In the genomic region with DNA sequence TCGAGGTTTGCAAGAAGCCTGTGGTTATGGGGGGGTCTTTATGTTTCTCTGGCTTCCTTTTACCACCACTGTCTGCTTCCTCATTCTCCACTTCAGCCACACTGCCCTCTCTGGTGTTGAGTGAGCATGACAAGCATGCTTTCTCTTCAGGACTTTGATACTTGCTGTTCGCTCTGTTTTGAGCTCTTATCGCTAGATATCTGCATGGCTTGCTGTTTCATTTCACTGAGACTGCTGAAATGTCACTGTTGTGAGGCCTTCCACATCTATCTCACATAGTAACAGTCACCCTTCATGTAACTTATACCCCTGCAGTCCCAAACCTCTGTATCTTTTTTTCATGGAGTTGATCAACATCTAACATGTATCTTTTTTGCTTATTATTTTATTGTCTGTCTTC, we compare ENCODE assay signal across 8 cellular contexts. TPM values are rescaled to one million over a fixed set of nuclear protein-coding genes. Genes with fewer than 3 reads are reported as not detected.
DNase-seq lines count a peak whose midpoint lies in the region; ATAC-seq and TF ChIP-seq lines count a peak whose summit lies in the region.

No MANE protein-coding gene starts in this region.

- POLR2A ChIA-PET in PC-9 (lab: Charles Lee; ENCODE audit: unreplicated experiment): interaction anchor here (0.6 kb wide), 1 partner anchor 1208 kb away, joined by 3 read pairs; no protein-coding TSS in a partner anchor

- H3K4me1 ChIP-seq in PC-9 (replicated peaks; ENCODE audit: insufficient read depth): no peaks in the 10 kb centered on the region

- no peaks in the 10 kb centered on the region for H3K27me3 ChIP-seq in PC-9 (ENCODE audit: insufficient read depth, low read depth)

- no peak overlapping the region for H2AFZ ChIP-seq in PC-9

- H3K4me3 ChIP-seq in PC-9 (no peak overlapping the region), astrocyte of the cerebellum (ENCODE audit: low read depth, low read length) (no peak overlapping the region)

- H3K36me3 ChIP-seq in PC-9 (ENCODE audit: low read depth): peaks cover 15% of the 10 kb centered on the region; the same call in 1 of the 2 replicates

- DNase-seq in DMS53 (lab: John Stamatoyannopoulos, UW) (peak; percentile 89), GM19240 (ENCODE audit: insufficient read length, low spot score) (peak; percentile 2), PC-9 (peak in 1 of 2 experiments; percentile 10), astrocyte of the cerebellum (ENCODE audit: low read depth) (peak; percentile 5), islet precursor cell (peak; percentile 77), NCI-H748 (lab: John Stamatoyannopoulos, UW; ENCODE audit: unreplicated experiment) (no peak)
- DNase-seq in stimulated activated CD8-positive, alpha-beta memory T cell treated with anti-CD3 and anti-CD28 coated beads, Interleukin-12 subunit alpha, Interleukin-12 subunit beta, amount 100 ng/mL, for 24 hours (ENCODE audit: extremely low read depth): peak; percentile 5

- H3F3A ChIP-seq in PC-9 (ENCODE audit: insufficient read depth, low read depth): peaks cover 6% of the 10 kb centered on the region; the same call in 1 of the 2 replicates

- H3K79me2 ChIP-seq in PC-9 (ENCODE audit: low read depth): 0 out of 2 replicates have a peak, but pooled peaks cover 4% of the 10 kb centered on the region

- no TSS peak for BruUV-seq in PC-9 (replicated peaks; lab: Mats Ljungman, UMichigan)

- H3K27ac ChIP-seq in PC-9: no peak overlapping the region

- in situ Hi-C loops in astrocyte of the cerebellum (cut with HindIII; ENCODE audit: low sequenced_read_pairs): no loop called here

- H3K9me2 ChIP-seq in PC-9 (ENCODE audit: insufficient read depth): no peaks in the 10 kb centered on the region

- TF ChIP-seq CTCF in PC-9 (conservative IDR thresholded peaks at IDR 0.05): peak; percentile 73
- TF ChIP-seq CTCF in astrocyte of the cerebellum (IDR thresholded peaks at IDR 0.05; ENCODE audit: low read depth, low read length, missing control alignments): peak; percentile 78

- 0 out of 2 replicates have a peak, but pooled peaks cover 7% of the 10 kb centered on the region for H3K9me3 ChIP-seq in PC-9 (ENCODE audit: insufficient read depth, low read depth)

- CTCF ChIA-PET in PC-9 (lab: Charles Lee): no interaction called here

- H3K4me2 ChIP-seq in PC-9: no peak overlapping the region

- ATAC-seq in HG03378 (IDR thresholded peaks at IDR 0.05; ENCODE audit: unreplicated experiment): peak; percentile 89

- H4K20me1 ChIP-seq in PC-9 (ENCODE audit: insufficient read depth): no peaks in the 10 kb centered on the region

- intact Hi-C loops in PC-9 (cut with micrococcal nuclease; ENCODE audit: unreplicated experiment): loop anchor here (5.0 kb wide), 1 partner anchor 115 kb away; no protein-coding TSS in a partner anchor

RNA-seq across cellular contexts. Expression of a gene that starts 59.8 kb away (rescaled TPM):
- total RNA-seq in PC-9 (2021): 15.0 and 42.0 TPM in 2 replicates
